In genomic region chr4:8516996-8517550, GRCh38 we compare ENCODE assay signal across 16 cellular contexts.
"Had no signal": no experiment of that assay in that cellular context is flagged by ENCODE, and none has a peak within 500 bp of the region (broad histone marks: within the 10 kb centered on the region; RNA-seq: fewer than 3 reads in every experiment).

No MANE protein-coding gene starts in this region.

- H3K79me2 ChIP-seq: parathyroid adenoma had no signal

- DNase-seq: activated B cell treated with CpG ODN at 0.5 μM for 24 hours; activated CD4-positive, alpha-beta T cell treated with anti-CD3 and anti-CD28 coated beads, Interleukin-2, amount 10 ng/mL, durations not matched to agents 24 days and 14 days; activated naive CD4-positive, alpha-beta T cell treated with anti-CD3 and anti-CD28 coated beads for 36 hours; adrenal gland; central memory CD4-positive, alpha-beta T cell; cortex of kidney; effector memory CD4-positive, alpha-beta T cell; nephron progenitor cell; upper lobe of right lung had no signal

- H3K9me3 Mint-ChIP-seq: activated CD4-positive, alpha-beta T cell treated with anti-CD3 and anti-CD28 coated beads, Interleukin-2, amount 10 ng/mL, durations not matched to agents 24 days and 14 days; activated T-helper 1 cell treated with anti-CD3 and anti-CD28 coated beads, Interleukin-12 subunit alpha, Interleukin-12 subunit beta, Interleukin-2, Interleukin-4 antibody, amounts not matched to agents 30 ng/mL and 10 ng/mL and 1 ng/mL, durations not matched to agents 14 hours and 24 hours and 36 hours had no signal

- H3K36me3 ChIP-seq: adrenal gland, left lung, right atrium auricular region, suprapubic skin, upper lobe of right lung had no signal

- ATAC-seq: left lung; stimulated activated memory B cell treated with anti-CD40 and anti-IgM and Interleukin-4, amounts not matched to agents 10 μg/mL and 1 μg/mL and 100 μg/mL, for 72 hours; upper lobe of right lung had no signal

- H3K4me3 Mint-ChIP-seq: activated B cell treated with CpG ODN at 0.5 μM for 24 hours; activated CD4-positive, alpha-beta T cell treated with anti-CD3 and anti-CD28 coated beads, Interleukin-2, amount 10 ng/mL, durations not matched to agents 24 days and 14 days; activated naive CD4-positive, alpha-beta T cell treated with anti-CD3 and anti-CD28 coated beads for 36 hours; activated T-helper 1 cell treated with anti-CD3 and anti-CD28 coated beads, Interleukin-12 subunit alpha, Interleukin-12 subunit beta, Interleukin-2, Interleukin-4 antibody, amounts not matched to agents 30 ng/mL and 10 ng/mL and 1 ng/mL, durations not matched to agents 14 hours and 24 hours and 36 hours; nephron progenitor cell; stimulated activated memory B cell treated with anti-CD40 and anti-IgM and Interleukin-4, amounts not matched to agents 10 μg/mL and 1 μg/mL and 100 μg/mL, for 72 hours had no signal

- H3K4me1 ChIP-seq: adrenal gland, left lung, parathyroid adenoma, right atrium auricular region, suprapubic skin, upper lobe of right lung had no signal

- H3K27me3 ChIP-seq: adrenal gland, left lung, right atrium auricular region, suprapubic skin, upper lobe of right lung had no signal

- H3K9ac ChIP-seq: parathyroid adenoma had no signal

- H2AFZ ChIP-seq: parathyroid adenoma had no signal

- H3K4me3 ChIP-seq: adrenal gland, left lung, right atrium auricular region, smooth muscle cell, suprapubic skin, upper lobe of right lung had no signal

- H3K27ac ChIP-seq: adrenal gland, left lung, parathyroid adenoma, right atrium auricular region, suprapubic skin, upper lobe of right lung had no signal

- H3K4me1 Mint-ChIP-seq: activated B cell treated with CpG ODN at 0.5 μM for 24 hours; activated CD4-positive, alpha-beta T cell treated with anti-CD3 and anti-CD28 coated beads, Interleukin-2, amount 10 ng/mL, durations not matched to agents 24 days and 14 days; nephron progenitor cell; stimulated activated memory B cell treated with anti-CD40 and anti-IgM and Interleukin-4, amounts not matched to agents 10 μg/mL and 1 μg/mL and 100 μg/mL, for 72 hours had no signal

- H3K27me3 Mint-ChIP-seq: activated B cell treated with CpG ODN at 0.5 μM for 24 hours; activated CD4-positive, alpha-beta T cell treated with anti-CD3 and anti-CD28 coated beads, Interleukin-2, amount 10 ng/mL, durations not matched to agents 24 days and 14 days; stimulated activated memory B cell treated with anti-CD40 and anti-IgM and Interleukin-4, amounts not matched to agents 10 μg/mL and 1 μg/mL and 100 μg/mL, for 72 hours had no signal

- H3K36me3 Mint-ChIP-seq: stimulated activated memory B cell treated with anti-CD40 and anti-IgM and Interleukin-4, amounts not matched to agents 10 μg/mL and 1 μg/mL and 100 μg/mL, for 72 hours had no signal

- H3K9me3 ChIP-seq: adrenal gland, suprapubic skin had no signal

- H3K27ac Mint-ChIP-seq: activated B cell treated with CpG ODN at 0.5 μM for 24 hours; activated CD4-positive, alpha-beta T cell treated with anti-CD3 and anti-CD28 coated beads, Interleukin-2, amount 10 ng/mL, durations not matched to agents 24 days and 14 days; activated naive CD4-positive, alpha-beta T cell treated with anti-CD3 and anti-CD28 coated beads for 36 hours; activated T-helper 1 cell treated with anti-CD3 and anti-CD28 coated beads, Interleukin-12 subunit alpha, Interleukin-12 subunit beta, Interleukin-2, Interleukin-4 antibody, amounts not matched to agents 30 ng/mL and 10 ng/mL and 1 ng/mL, durations not matched to agents 14 hours and 24 hours and 36 hours; nephron progenitor cell; stimulated activated memory B cell treated with anti-CD40 and anti-IgM and Interleukin-4, amounts not matched to agents 10 μg/mL and 1 μg/mL and 100 μg/mL, for 72 hours had no signal

- H3K4me2 ChIP-seq: smooth muscle cell had no signal
